Comparison of ENCODE assay signal across 26 cellular contexts in genomic region chr11:70764356-70764905, GRCh38.
DNase-seq lines count a peak whose midpoint lies in the region; ATAC-seq, FAIRE-seq and TF ChIP-seq lines count a peak whose summit lies in the region.
"Had no signal": no experiment of that assay in that cellular context is flagged by ENCODE, and none has a peak within 500 bp of the region (broad histone marks: within the 10 kb centered on the region; RNA-seq: fewer than 3 reads in every experiment).

No MANE protein-coding gene starts in this region.

- H2BK120ac ChIP-seq in trophoblast cell (ENCODE audit: insufficient read depth, low read length, poor library complexity): no peak overlapping the region

- H3K23ac ChIP-seq in trophoblast cell (ENCODE audit: low read length): peak overlapping the region; percentile 43

- H3K27ac ChIP-seq in trophoblast cell (ENCODE audit: low read depth, low read length): no peak overlapping the region
- H3K27ac ChIP-seq: 22Rv1, C4-2B, GM23248 had no signal

- no peak for DNase-seq in activated naive CD8-positive, alpha-beta T cell treated with anti-CD3 and anti-CD28 coated beads, Interleukin-2, amount 10 ng/mL, durations not matched to agents 7 days and 5 days
- no peak for DNase-seq in activated naive CD8-positive, alpha-beta T cell treated with anti-CD3 and anti-CD28 coated beads for 36 hours
- DNase-seq in bronchial epithelial cell (ENCODE audit: low read depth) (no peak), trophoblast cell (no peak), urothelium cell line (ENCODE audit: low spot score) (no peak), NCI-H1417 (lab: John Stamatoyannopoulos, UW) (no peak), NCI-H2227 (lab: John Stamatoyannopoulos, UW; ENCODE audit: unreplicated experiment) (no peak), MG63 (no peak)
- DNase-seq: AML-193; BE2C; CD4-positive, CD25-positive, alpha-beta regulatory T cell; CD8-positive, alpha-beta T cell; DMS 273 treated with DMSO at 0.1 percent for 48 hours; DMS79; GDM1; H9 had no signal

- POLR2A ChIA-PET in activated naive CD8-positive, alpha-beta T cell treated with anti-CD3 and anti-CD28 coated beads, Interleukin-2, amount 10 ng/mL, durations not matched to agents 7 days and 5 days (lab: Charles Lee): no interaction called here

- WGBS in trophoblast cell (ENCODE audit: extremely low coverage, insufficient coverage, insufficient read length): 96% methylated on average over 2 of the region's 3 CpGs

- H3K4me3 Mint-ChIP-seq in activated naive CD8-positive, alpha-beta T cell treated with anti-CD3 and anti-CD28 coated beads, Interleukin-2, amount 10 ng/mL, durations not matched to agents 7 days and 5 days: no peak overlapping the region
- no peak overlapping the region for H3K4me3 Mint-ChIP-seq in activated naive CD8-positive, alpha-beta T cell treated with anti-CD3 and anti-CD28 coated beads for 36 hours
- H3K4me3 Mint-ChIP-seq: CD4-positive, CD25-positive, alpha-beta regulatory T cell; CD8-positive, alpha-beta T cell; H9; HFFc6 had no signal

- no peak for ATAC-seq in activated naive CD8-positive, alpha-beta T cell treated with anti-CD3 and anti-CD28 coated beads, Interleukin-2, amount 10 ng/mL, durations not matched to agents 7 days and 5 days (ENCODE audit: low read depth)
- ATAC-seq: CD8-positive, alpha-beta T cell; GM12878; HCT116 had no signal

- TF ChIP-seq CTCF in bronchial epithelial cell (IDR thresholded peaks at IDR 0.05; ENCODE audit: insufficient read depth, low read length, severe bottlenecking): no peak

- H3K4me2 ChIP-seq in trophoblast cell (ENCODE audit: low read length): no peak overlapping the region

- no peak overlapping the region for H4K8ac ChIP-seq in trophoblast cell (ENCODE audit: low read depth, low read length)

- no peaks in the 10 kb centered on the region for H3K27me3 Mint-ChIP-seq in activated naive CD8-positive, alpha-beta T cell treated with anti-CD3 and anti-CD28 coated beads, Interleukin-2, amount 10 ng/mL, durations not matched to agents 7 days and 5 days
- no peaks in the 10 kb centered on the region for H3K27me3 Mint-ChIP-seq in activated naive CD8-positive, alpha-beta T cell treated with anti-CD3 and anti-CD28 coated beads for 36 hours
- H3K27me3 Mint-ChIP-seq: CD4-positive, CD25-positive, alpha-beta regulatory T cell had no signal

- no peaks in the 10 kb centered on the region for H3K9me3 Mint-ChIP-seq in activated naive CD8-positive, alpha-beta T cell treated with anti-CD3 and anti-CD28 coated beads, Interleukin-2, amount 10 ng/mL, durations not matched to agents 7 days and 5 days
- peaks cover 8% of the 10 kb centered on the region for H3K9me3 Mint-ChIP-seq in activated naive CD8-positive, alpha-beta T cell treated with anti-CD3 and anti-CD28 coated beads for 36 hours

- H3K27me3 ChIP-seq in bronchial epithelial cell (ENCODE audit: control insufficient read depth, insufficient read depth, low read length) (no peaks in the 10 kb centered on the region), trophoblast cell (ENCODE audit: insufficient read depth, low read length) (no peaks in the 10 kb centered on the region), MG63 (no peaks in the 10 kb centered on the region)
- H3K27me3 ChIP-seq: BE2C had no signal

- no peak overlapping the region for H4K91ac ChIP-seq in trophoblast cell (ENCODE audit: low read depth, low read length)

- no peak overlapping the region for H3K4me3 ChIP-seq in bronchial epithelial cell (ENCODE audit: low read depth, low read length)
- no peak overlapping the region for H3K4me3 ChIP-seq in trophoblast cell (ENCODE audit: low read depth, low read length)
- no peak overlapping the region for H3K4me3 ChIP-seq in MG63
- H3K4me3 ChIP-seq: GM12878, GM23248 had no signal

- no peak overlapping the region for H3K14ac ChIP-seq in trophoblast cell (ENCODE audit: low read length)

- no peak overlapping the region for H4K12ac ChIP-seq in trophoblast cell (ENCODE audit: low read depth, low read length)

- FAIRE-seq in bronchial epithelial cell (lab: Jason Lieb, UNC) (peak; percentile 93), urothelium cell line (lab: Jason Lieb, UNC) (peak; percentile 50)
- FAIRE-seq: A204.1, D721Med, GM12878, GM19239 had no signal

- H2AFZ ChIP-seq in trophoblast cell (ENCODE audit: insufficient read depth, low read length, poor library complexity): no peak overlapping the region
- H2AFZ ChIP-seq: GM23248 had no signal

- H3K27ac Mint-ChIP-seq in activated naive CD8-positive, alpha-beta T cell treated with anti-CD3 and anti-CD28 coated beads, Interleukin-2, amount 10 ng/mL, durations not matched to agents 7 days and 5 days: peak overlapping the region; percentile 45
- H3K27ac Mint-ChIP-seq in activated naive CD8-positive, alpha-beta T cell treated with anti-CD3 and anti-CD28 coated beads for 36 hours: no peak overlapping the region
- H3K27ac Mint-ChIP-seq: CD8-positive, alpha-beta T cell; H9; HFFc6 had no signal

- H2BK5ac ChIP-seq in trophoblast cell (ENCODE audit: low read depth, low read length, poor library complexity): no peak overlapping the region

- no peak overlapping the region for H3K18ac ChIP-seq in trophoblast cell (ENCODE audit: low read length)

- no peak overlapping the region for H3K9ac ChIP-seq in trophoblast cell (ENCODE audit: low read length)
- H3K9ac ChIP-seq: GM23248 had no signal

- no peak overlapping the region for H2BK12ac ChIP-seq in trophoblast cell (ENCODE audit: low read length)

- H3K79me2 ChIP-seq in trophoblast cell (ENCODE audit: control insufficient read depth, insufficient read depth, low read length, poor library complexity): no peaks in the 10 kb centered on the region

- H3K9me3 ChIP-seq in trophoblast cell (ENCODE audit: insufficient read depth, low read depth, low read length) (peaks cover 5% of the 10 kb centered on the region), MG63 (no peaks in the 10 kb centered on the region)
- H3K9me3 ChIP-seq: BE2C, Caco-2 had no signal

- no peak overlapping the region for H2AK5ac ChIP-seq in trophoblast cell (ENCODE audit: low read length)

- H3K4ac ChIP-seq in trophoblast cell (ENCODE audit: low read depth, low read length): no peak overlapping the region

- peaks cover 5% of the 10 kb centered on the region for H3K4me1 Mint-ChIP-seq in activated naive CD8-positive, alpha-beta T cell treated with anti-CD3 and anti-CD28 coated beads, Interleukin-2, amount 10 ng/mL, durations not matched to agents 7 days and 5 days
- H3K4me1 Mint-ChIP-seq in activated naive CD8-positive, alpha-beta T cell treated with anti-CD3 and anti-CD28 coated beads for 36 hours: no peaks in the 10 kb centered on the region
- H3K4me1 Mint-ChIP-seq: CD4-positive, CD25-positive, alpha-beta regulatory T cell had no signal

- no peaks in the 10 kb centered on the region for H3K36me3 Mint-ChIP-seq in activated naive CD8-positive, alpha-beta T cell treated with anti-CD3 and anti-CD28 coated beads, Interleukin-2, amount 10 ng/mL, durations not matched to agents 7 days and 5 days
- H3K36me3 Mint-ChIP-seq in activated naive CD8-positive, alpha-beta T cell treated with anti-CD3 and anti-CD28 coated beads for 36 hours: no peaks in the 10 kb centered on the region
- H3K36me3 Mint-ChIP-seq: CD4-positive, CD25-positive, alpha-beta regulatory T cell; CD8-positive, alpha-beta T cell had no signal

- no peaks in the 10 kb centered on the region for H3K4me1 ChIP-seq in trophoblast cell (ENCODE audit: control insufficient read depth in 1 of 2, insufficient read depth in 2 of 2, low read length in 2 of 2)
- H3K4me1 ChIP-seq: BE2C, Caco-2 had no signal

- H3K79me1 ChIP-seq in trophoblast cell (ENCODE audit: low read length): no peaks in the 10 kb centered on the region

- H3K36me3 ChIP-seq in bronchial epithelial cell (ENCODE audit: control insufficient read depth, insufficient read depth, low read length) (no peaks in the 10 kb centered on the region), trophoblast cell (ENCODE audit: control insufficient read depth in 1 of 2, insufficient read depth in 2 of 2, low read length in 2 of 2) (peaks cover 1 to 2% of the 10 kb centered on the region in 2 experiments), MG63 (no peaks in the 10 kb centered on the region)
- H3K36me3 ChIP-seq: BE2C had no signal
